ENCODE assay signal across 27 cellular contexts in genomic region chr9:117552811-117553210, GRCh38.
"Had no signal": no experiment of that assay in that cellular context is flagged by ENCODE, and none has a peak within 500 bp of the region (broad histone marks: within the 10 kb centered on the region; RNA-seq: fewer than 3 reads in every experiment).

No MANE protein-coding gene starts in this region.

- ATAC-seq: naive thymus-derived CD8-positive, alpha-beta T cell; natural killer cell treated with Interleukin-12 subunit alpha and Interleukin-12 subunit beta and Interleukin-15 and Interleukin-18, amount 100 ng/mL, for 72 hours; pancreas; right cardiac atrium; sciatic nerve; stimulated activated effector memory CD8-positive, alpha-beta T cell treated with anti-CD3 and anti-CD28 coated beads, Interleukin-12 subunit alpha, Interleukin-12 subunit beta, amount 100 ng/mL, for 72 hours; stimulated activated naive B cell treated with anti-CD40 and anti-IgM and Interleukin-4, amounts not matched to agents 10 μg/mL and 1 μg/mL and 100 μg/mL, for 72 hours; upper lobe of right lung had no signal

- H3K4me3 ChIP-seq: pancreas, prostate gland, stomach, thoracic aorta, thyroid gland, tibial nerve, upper lobe of right lung, uterus had no signal

- H3K27ac ChIP-seq: neutrophil, pancreas, prostate gland, stomach, thoracic aorta, thyroid gland, tibial nerve, upper lobe of right lung, uterus had no signal

- H3K4me3 Mint-ChIP-seq: naive B cell; naive thymus-derived CD8-positive, alpha-beta T cell; natural killer cell treated with Interleukin-12 subunit alpha and Interleukin-12 subunit beta and Interleukin-15 and Interleukin-18, amount 100 ng/mL, for 72 hours; nephron progenitor cell; neural crest cell; stimulated activated effector memory CD8-positive, alpha-beta T cell treated with anti-CD3 and anti-CD28 coated beads, Interleukin-12 subunit alpha, Interleukin-12 subunit beta, amount 100 ng/mL, for 72 hours; stimulated activated naive B cell treated with anti-CD40 and anti-IgM and Interleukin-4, amounts not matched to agents 10 μg/mL and 1 μg/mL and 100 μg/mL, for 72 hours; stimulated activated naive CD8-positive, alpha-beta T cell treated with anti-CD3 and anti-CD28 coated beads, Interleukin-15, Interleukin-2, amounts not matched to agents 100 ng/mL and 50 ng/mL, for 24 hours; type B pancreatic cell had no signal

- H3K36me3 Mint-ChIP-seq: naive B cell; naive thymus-derived CD8-positive, alpha-beta T cell; natural killer cell treated with Interleukin-12 subunit alpha and Interleukin-12 subunit beta and Interleukin-15 and Interleukin-18, amount 100 ng/mL, for 72 hours; stimulated activated effector memory CD8-positive, alpha-beta T cell treated with anti-CD3 and anti-CD28 coated beads, Interleukin-12 subunit alpha, Interleukin-12 subunit beta, amount 100 ng/mL, for 72 hours; stimulated activated naive B cell treated with anti-CD40 and anti-IgM and Interleukin-4, amounts not matched to agents 10 μg/mL and 1 μg/mL and 100 μg/mL, for 72 hours; type B pancreatic cell had no signal

- H3K9me3 Mint-ChIP-seq: neural crest cell; stimulated activated effector memory CD8-positive, alpha-beta T cell treated with anti-CD3 and anti-CD28 coated beads, Interleukin-12 subunit alpha, Interleukin-12 subunit beta, amount 100 ng/mL, for 72 hours; stimulated activated naive B cell treated with anti-CD40 and anti-IgM and Interleukin-4, amounts not matched to agents 10 μg/mL and 1 μg/mL and 100 μg/mL, for 72 hours; stimulated activated naive CD8-positive, alpha-beta T cell treated with anti-CD3 and anti-CD28 coated beads, Interleukin-15, Interleukin-2, amounts not matched to agents 100 ng/mL and 50 ng/mL, for 24 hours; type B pancreatic cell had no signal

- H3K27me3 Mint-ChIP-seq: stimulated activated naive B cell treated with anti-CD40 and anti-IgM and Interleukin-4, amounts not matched to agents 10 μg/mL and 1 μg/mL and 100 μg/mL, for 72 hours; type B pancreatic cell had no signal

- FAIRE-seq: pancreas, small intestine had no signal

- H3K27me3 ChIP-seq: pancreas, stomach, thyroid gland, tibial nerve, upper lobe of right lung, uterus had no signal

- H3K27ac Mint-ChIP-seq: naive B cell; naive thymus-derived CD8-positive, alpha-beta T cell; natural killer cell treated with Interleukin-12 subunit alpha and Interleukin-12 subunit beta and Interleukin-15 and Interleukin-18, amount 100 ng/mL, for 72 hours; nephron progenitor cell; stimulated activated effector memory CD8-positive, alpha-beta T cell treated with anti-CD3 and anti-CD28 coated beads, Interleukin-12 subunit alpha, Interleukin-12 subunit beta, amount 100 ng/mL, for 72 hours; stimulated activated naive B cell treated with anti-CD40 and anti-IgM and Interleukin-4, amounts not matched to agents 10 μg/mL and 1 μg/mL and 100 μg/mL, for 72 hours; stimulated activated naive CD8-positive, alpha-beta T cell treated with anti-CD3 and anti-CD28 coated beads, Interleukin-15, Interleukin-2, amounts not matched to agents 100 ng/mL and 50 ng/mL, for 24 hours; type B pancreatic cell had no signal

- H3K4me1 ChIP-seq: pancreas, prostate gland, thyroid gland, tibial nerve, upper lobe of right lung, uterus had no signal

- H3K36me3 ChIP-seq: neutrophil, pancreas, prostate gland, stomach, thoracic aorta, thyroid gland, tibial nerve, upper lobe of right lung, uterus had no signal

- H3K9me3 ChIP-seq: neutrophil, pancreas, prostate gland, stomach, thoracic aorta, thyroid gland, tibial nerve, upper lobe of right lung, uterus had no signal

- DNase-seq: naive B cell; naive thymus-derived CD8-positive, alpha-beta T cell; nephron progenitor cell; nucleus accumbens; pancreas; right cardiac atrium; small intestine; stimulated activated CD4-positive, alpha-beta T cell treated with anti-CD3 and anti-CD28 coated beads, Interleukin-15, amount 100 ng/mL, for 24 hours; stimulated activated CD4-positive, alpha-beta T cell treated with anti-CD3 and anti-CD28 coated beads, Interleukin-2, amount 100 ng/mL, for 24 hours; stimulated activated CD4-positive, alpha-beta T cell treated with anti-CD3 and anti-CD28 coated beads, Interleukin-2, amount 100 ng/mL, for 48 hours; stimulated activated CD4-positive, alpha-beta T cell treated with anti-CD3 and anti-CD28 coated beads, Interleukin-4, amount 100 ng/mL, for 24 hours; stimulated activated naive B cell treated with anti-CD40 and anti-IgM and Interleukin-4, amounts not matched to agents 10 μg/mL and 1 μg/mL and 100 μg/mL, for 72 hours; stimulated activated naive CD4-positive, alpha-beta T cell treated with Interleukin-2 at 50 U/mL for 16 hours; stomach; thyroid gland; upper lobe of right lung; uterus had no signal

- H3K4me1 Mint-ChIP-seq: naive B cell; stimulated activated effector memory CD8-positive, alpha-beta T cell treated with anti-CD3 and anti-CD28 coated beads, Interleukin-12 subunit alpha, Interleukin-12 subunit beta, amount 100 ng/mL, for 72 hours; stimulated activated naive B cell treated with anti-CD40 and anti-IgM and Interleukin-4, amounts not matched to agents 10 μg/mL and 1 μg/mL and 100 μg/mL, for 72 hours had no signal
